8 cellular contexts compared by ENCODE assay signal in genomic region chr17:13601776-13602551, GRCh38. TPM values are rescaled to one million over a fixed set of nuclear protein-coding genes. Genes with fewer than 3 reads are reported as not detected.
DNase-seq lines count a peak whose midpoint lies in the region; ATAC-seq and TF ChIP-seq lines count a peak whose summit lies in the region.

TSS of gene HS3ST3A1 (minus strand) at chr17:13601929. CDS start at chr17:13601129, 800 bp downstream.

- POLR2A ChIA-PET in HEK293 (lab: Yijun Ruan, JAX) = interaction anchor here (1.0 to 3.6 kb wide), 4 partner anchors 583 to 707 kb away, joined by 3 to 25 read pairs (median 4); partner anchors contain the start of gene HS3ST3B1

- peak within 1 kb of the TSS; percentile 83 for H2AFZ ChIP-seq in neural progenitor cell (replicated peaks)

- H4K20me1 ChIP-seq in neural progenitor cell (ENCODE audit: low read depth) = peaks cover 6% of the 10 kb centered on the region

- ATAC-seq in HG03045 (IDR thresholded peaks at IDR 0.05; ENCODE audit: unreplicated experiment) (no peak), HG02885 (IDR thresholded peaks at IDR 0.05; ENCODE audit: poor library complexity, unreplicated experiment) (no peak)

- H3K27ac Mint-ChIP-seq in neural progenitor cell = peak within 1 kb of the TSS; percentile 58

- peak; percentile 71 for DNase-seq in WERI-Rb-1
- DNase-seq in fibroblast of villous mesenchyme (ENCODE audit: low read depth) = peak; percentile 89
- DNase-seq in neural progenitor cell (ENCODE audit: low spot score) = peak; percentile 92
- DNase-seq in NCI-H2081 (lab: John Stamatoyannopoulos, UW) = no peak
- no peak for DNase-seq in putamen (ENCODE audit: low spot score)

- H3K4me3 ChIP-seq in HEK293 (ENCODE audit: low read depth, low read length) (peak within 1 kb of the TSS; percentile 60), WERI-Rb-1 (ENCODE audit: low read depth, low read length) (peak within 1 kb of the TSS; percentile 63), fibroblast of villous mesenchyme (ENCODE audit: low read depth, low read length) (peak within 1 kb of the TSS; percentile 81), neural progenitor cell (peak within 1 kb of the TSS; percentile 58)

- CTCF ChIA-PET in HEK293 (lab: Yijun Ruan, JAX) = interaction anchor here (0.6 to 1.1 kb wide), 2 partner anchors 670 to 700 kb away, joined by 3 read pairs; no protein-coding TSS in a partner anchor

- H3K9me3 Mint-ChIP-seq in neural progenitor cell = peaks cover 2% of the 10 kb centered on the region

- TF ChIP-seq CTCF in HEK293 (tag by site-specific recombination; IDR thresholded peaks at IDR 0.05) = no peak
- TF ChIP-seq CTCF in WERI-Rb-1 (IDR thresholded peaks at IDR 0.05; ENCODE audit: low read depth, low read length) = no peak
- no peak for TF ChIP-seq CTCF in fibroblast of villous mesenchyme (IDR thresholded peaks at IDR 0.05; ENCODE audit: insufficient read depth, low read depth, low read length)
- TF ChIP-seq CTCF in neural progenitor cell (IDR thresholded peaks at IDR 0.05) = no peak

- peak within 1 kb of the TSS; percentile 96 for H3K27ac ChIP-seq in HEK293 (ENCODE audit: extremely low read depth, low read depth, low read length)
- H3K27ac ChIP-seq in WERI-Rb-1 = no peak within 1 kb of the TSS
- H3K27ac ChIP-seq in neural progenitor cell = peak within 1 kb of the TSS; percentile 53

- H3K9me3 ChIP-seq in HEK293 (ENCODE audit: control insufficient read depth, insufficient read depth, low read depth, low read length) (no peaks in the 10 kb centered on the region), WERI-Rb-1 (ENCODE audit: severe bottlenecking) (no peaks in the 10 kb centered on the region), neural progenitor cell (ENCODE audit: low read depth) (no peaks in the 10 kb centered on the region)

- H3K4me2 ChIP-seq in neural progenitor cell = peak within 1 kb of the TSS; percentile 84

- no peaks in the 10 kb centered on the region for H3K79me2 ChIP-seq in neural progenitor cell (ENCODE audit: low read depth)

- H3K27me3 Mint-ChIP-seq in neural progenitor cell (ENCODE audit: insufficient read depth, low read depth) = peaks cover 10% of the 10 kb centered on the region

- H3K4me3 Mint-ChIP-seq in neural progenitor cell = peak within 1 kb of the TSS; percentile 98

- peaks cover 35% of the 10 kb centered on the region for H3F3A ChIP-seq in neural progenitor cell (ENCODE audit: low read depth)

- peaks cover 22% of the 10 kb centered on the region for H3K4me1 Mint-ChIP-seq in neural progenitor cell

- H3K9ac ChIP-seq in neural progenitor cell = no peak within 1 kb of the TSS

- H3K4me1 ChIP-seq in HEK293 (ENCODE audit: control insufficient read depth, insufficient read depth, low read length) = peaks cover 8% of the 10 kb centered on the region
- peaks cover 19% of the 10 kb centered on the region for H3K4me1 ChIP-seq in neural progenitor cell

- H3K36me3 Mint-ChIP-seq in neural progenitor cell = no peaks in the 10 kb centered on the region

- H3K36me3 ChIP-seq in HEK293 (ENCODE audit: control insufficient read depth in 2 of 2, insufficient read depth in 1 of 2, low read length in 2 of 2) (no peaks in the 10 kb centered on the region), WERI-Rb-1 (no peaks in the 10 kb centered on the region), neural progenitor cell (no peaks in the 10 kb centered on the region)

- H3K27me3 ChIP-seq in WERI-Rb-1 (ENCODE audit: insufficient read depth, low read depth, severe bottlenecking) (peaks cover 8% of the 10 kb centered on the region), neural progenitor cell (peaks cover 48% of the 10 kb centered on the region)

TF ChIP-seq in HEK293, 187 proteins besides CTCF, POLR2A, EP300 and RAD21 (continues in another document):
- no peak; the same call in 1 of the 2 replicates for TF ChIP-seq ZNF10 (tag by site-specific recombination; IDR thresholded peaks at IDR 0.05)
- TF ChIP-seq ZNF223 (tag by site-specific recombination; IDR thresholded peaks at IDR 0.05) = peak; percentile 98
- TF ChIP-seq ZNF624 (tag by site-specific recombination; IDR thresholded peaks at IDR 0.05) = no peak
- no peak; the same call in 1 of the 2 replicates for TF ChIP-seq ZSCAN5A (tag by site-specific recombination; IDR thresholded peaks at IDR 0.05)
- TF ChIP-seq RBAK (tag by site-specific recombination; IDR thresholded peaks at IDR 0.05) = no peak
- TF ChIP-seq ZNF596 (tag by site-specific recombination; IDR thresholded peaks at IDR 0.05) = peak; percentile 54
- TF ChIP-seq MEIS1 (CRISPR knock-in tag; IDR thresholded peaks at IDR 0.05; ENCODE audit: borderline replicate concordance) = no peak
- no peak for TF ChIP-seq ZNF704 (tag by site-specific recombination; IDR thresholded peaks at IDR 0.05)
- peak; percentile 88 for TF ChIP-seq ZNF2 (tag by site-specific recombination; IDR thresholded peaks at IDR 0.05)
- peak; percentile 93; the same call in 1 of the 2 replicates for TF ChIP-seq KLF7 (tag by site-specific recombination; IDR thresholded peaks at IDR 0.05; ENCODE audit: borderline replicate concordance)
- TF ChIP-seq ZNF623 (tag by site-specific recombination; IDR thresholded peaks at IDR 0.05) = no peak
- peak; percentile 90 for TF ChIP-seq SP2 (tag by site-specific recombination; IDR thresholded peaks at IDR 0.05)
- TF ChIP-seq ZNF114 (tag by site-specific recombination; IDR thresholded peaks at IDR 0.05) = no peak
- TF ChIP-seq ZNF639 (tag by site-specific recombination; IDR thresholded peaks at IDR 0.05) = no peak
- peak; percentile 92 for TF ChIP-seq ZBTB20 (tag by site-specific recombination; IDR thresholded peaks at IDR 0.05)
- peak; percentile 4; the same call in 1 of the 2 replicates for TF ChIP-seq ZNF768 (tag by site-specific recombination; IDR thresholded peaks at IDR 0.05)
- TF ChIP-seq ZNF174 (tag by site-specific recombination; IDR thresholded peaks at IDR 0.05) = no peak
- peak; percentile 95 for TF ChIP-seq ZBTB8A (tag by site-specific recombination; IDR thresholded peaks at IDR 0.05)
- TF ChIP-seq ZBTB26 (tag by site-specific recombination; optimal IDR thresholded peaks at IDR 0.05) = peak; percentile 87
- no peak for TF ChIP-seq ZNF121 (tag by site-specific recombination; IDR thresholded peaks at IDR 0.05)
- peak; percentile 83 for TF ChIP-seq SP3 (tag by site-specific recombination; IDR thresholded peaks at IDR 0.05)
- TF ChIP-seq ZFP3 (tag by site-specific recombination; IDR thresholded peaks at IDR 0.05; ENCODE audit: low read depth) = no peak
- TF ChIP-seq ZNF302 (tag by site-specific recombination; IDR thresholded peaks at IDR 0.05; ENCODE audit: low read depth) = no peak
- TF ChIP-seq ZNF707 (tag by site-specific recombination; IDR thresholded peaks at IDR 0.05) = no peak
- peak; percentile 44; the same call in 1 of the 2 replicates for TF ChIP-seq ZNF391 (tag by site-specific recombination; IDR thresholded peaks at IDR 0.05; ENCODE audit: borderline replicate concordance, low read depth)
- TF ChIP-seq ZNF19 (tag by site-specific recombination; IDR thresholded peaks at IDR 0.05; ENCODE audit: low read depth) = no peak
- TF ChIP-seq REPIN1 (tag by site-specific recombination; IDR thresholded peaks at IDR 0.05; ENCODE audit: low read depth) = no peak
- TF ChIP-seq YY1 (tag by site-specific recombination; IDR thresholded peaks at IDR 0.05) = 0 out of 2 replicates have a peak, but pooled peaks have one; percentile 45
- no peak for TF ChIP-seq ZNF184 (tag by site-specific recombination; IDR thresholded peaks at IDR 0.05)

RNA-seq across cellular contexts. Expression of gene HS3ST3A1, which starts in this region (rescaled TPM):
- total RNA-seq in fibroblast of villous mesenchyme (13.8 and 15.5 TPM in 2 replicates), neural progenitor cell (ENCODE audit: low replicate concordance) (3.0 and 8.4 TPM in 2 replicates)

Comparison
In these comparisons a context has a peak if more than half of its experiments do, and no peak if none do; other contexts are left out.
1. DNase-seq: peak in WERI-Rb-1 (single experiment), fibroblast of villous mesenchyme (single experiment) and neural progenitor cell (single experiment); none in NCI-H2081 (0 of 2) and putamen (single experiment).
2. Peak in every context shown above with its lines, with median percentiles within 50 percentile points of each other: H3K4me3 ChIP-seq.